In the genomic region with DNA sequence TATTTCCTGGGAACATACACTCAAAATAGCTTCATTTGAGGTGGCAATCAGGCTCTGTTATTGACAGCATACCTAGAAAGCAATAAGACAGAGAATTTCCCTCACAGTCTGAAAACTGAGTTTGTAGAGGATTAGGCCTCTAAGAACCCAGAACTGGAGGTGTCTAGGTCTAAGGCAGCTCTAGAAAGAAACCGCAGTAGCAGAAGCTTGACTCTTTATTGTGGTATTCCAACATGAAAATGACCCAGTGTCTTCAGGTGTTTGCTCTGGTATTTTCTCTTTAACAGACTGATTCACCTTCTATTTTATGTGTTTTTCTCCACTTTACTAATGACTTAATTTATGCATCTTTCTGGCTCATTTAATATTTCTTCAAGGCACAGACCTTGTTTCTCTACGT, we compare ENCODE assay signal across 24 cellular contexts.
"Had no signal": no experiment of that assay in that cellular context is flagged by ENCODE, and none has a peak within 500 bp of the region (broad histone marks: within the 10 kb centered on the region; RNA-seq: fewer than 3 reads in every experiment).

No MANE protein-coding gene starts in this region.

- H3K27me3 Mint-ChIP-seq: naive thymus-derived CD4-positive, alpha-beta T cell; natural killer cell treated with Interleukin-12 subunit alpha and Interleukin-12 subunit beta and Interleukin-15 and Interleukin-18, amount 100 ng/mL, for 72 hours; progenitor cell of endocrine pancreas; stimulated activated memory B cell treated with anti-CD40 and anti-IgM and Interleukin-4, amounts not matched to agents 10 μg/mL and 1 μg/mL and 100 μg/mL, for 72 hours had no signal

- DNase-seq: islet precursor cell; left ventricle myocardium inferior; midbrain; mucosa of descending colon; naive thymus-derived CD4-positive, alpha-beta T cell; ovary; right lobe of liver; stimulated activated CD4-positive, alpha-beta T cell treated with anti-CD3 and anti-CD28 coated beads, Interleukin-1b, Interleukin-23, amount 100 ng/mL, for 48 hours; stimulated activated CD4-positive, alpha-beta T cell treated with anti-CD3 and anti-CD28 coated beads, Interleukin-2, amount 100 ng/mL, for 48 hours; stimulated activated CD4-positive, alpha-beta T cell treated with anti-CD3 and anti-CD28 coated beads, Interleukin-4, amount 100 ng/mL, for 4 hours; stimulated activated CD8-positive, alpha-beta memory T cell treated with anti-CD3 and anti-CD28 coated beads, Interleukin-4, amount 100 ng/mL, for 48 hours; stimulated activated naive CD4-positive, alpha-beta T cell treated with Interleukin-2 at 50 U/mL for 16 hours; tibial artery; trophoblast cell; upper lobe of right lung had no signal

- H3K36me3 ChIP-seq: ovary had no signal

- H3K9me3 Mint-ChIP-seq: naive thymus-derived CD4-positive, alpha-beta T cell; natural killer cell treated with Interleukin-12 subunit alpha and Interleukin-12 subunit beta and Interleukin-15 and Interleukin-18, amount 100 ng/mL, for 72 hours; stimulated activated memory B cell treated with anti-CD40 and anti-IgM and Interleukin-4, amounts not matched to agents 10 μg/mL and 1 μg/mL and 100 μg/mL, for 72 hours had no signal

- H3K9me3 ChIP-seq: left ventricle myocardium inferior, mucosa of descending colon, ovary, right atrium auricular region, right lobe of liver, suprapubic skin, thoracic aorta, tibial artery, upper lobe of right lung had no signal

- ATAC-seq: mucosa of descending colon; naive thymus-derived CD4-positive, alpha-beta T cell; natural killer cell treated with Interleukin-12 subunit alpha and Interleukin-12 subunit beta and Interleukin-15 and Interleukin-18, amount 100 ng/mL, for 72 hours; right lobe of liver; stimulated activated memory B cell treated with anti-CD40 and anti-IgM and Interleukin-4, amounts not matched to agents 10 μg/mL and 1 μg/mL and 100 μg/mL, for 72 hours; upper lobe of right lung had no signal

- H3K27me3 ChIP-seq: hepatocyte, ovary, right atrium auricular region, right lobe of liver, suprapubic skin, tibial artery, upper lobe of right lung had no signal

- H2AFZ ChIP-seq: hepatocyte had no signal

- H3K4me1 Mint-ChIP-seq: stimulated activated memory B cell treated with anti-CD40 and anti-IgM and Interleukin-4, amounts not matched to agents 10 μg/mL and 1 μg/mL and 100 μg/mL, for 72 hours had no signal

- H3K4me3 Mint-ChIP-seq: naive thymus-derived CD4-positive, alpha-beta T cell; natural killer cell treated with Interleukin-12 subunit alpha and Interleukin-12 subunit beta and Interleukin-15 and Interleukin-18, amount 100 ng/mL, for 72 hours; stimulated activated memory B cell treated with anti-CD40 and anti-IgM and Interleukin-4, amounts not matched to agents 10 μg/mL and 1 μg/mL and 100 μg/mL, for 72 hours had no signal

- H3K27ac Mint-ChIP-seq: natural killer cell treated with Interleukin-12 subunit alpha and Interleukin-12 subunit beta and Interleukin-15 and Interleukin-18, amount 100 ng/mL, for 72 hours; progenitor cell of endocrine pancreas; stimulated activated memory B cell treated with anti-CD40 and anti-IgM and Interleukin-4, amounts not matched to agents 10 μg/mL and 1 μg/mL and 100 μg/mL, for 72 hours had no signal

- H3K4me1 ChIP-seq: right atrium auricular region, right lobe of liver, suprapubic skin, upper lobe of right lung had no signal

- H3K27ac ChIP-seq: hepatocyte, left ventricle myocardium inferior, ovary, right atrium auricular region, right lobe of liver, suprapubic skin, thoracic aorta, tibial artery, upper lobe of right lung had no signal

- H3K4me2 ChIP-seq: hepatocyte, smooth muscle cell had no signal

- H3K4me3 ChIP-seq: hepatocyte, left ventricle myocardium inferior, lung, mucosa of descending colon, ovary, right atrium auricular region, right lobe of liver, smooth muscle cell, suprapubic skin, thoracic aorta, tibial artery, upper lobe of right lung had no signal
